17 cellular contexts compared by ENCODE assay signal in the genomic region with DNA sequence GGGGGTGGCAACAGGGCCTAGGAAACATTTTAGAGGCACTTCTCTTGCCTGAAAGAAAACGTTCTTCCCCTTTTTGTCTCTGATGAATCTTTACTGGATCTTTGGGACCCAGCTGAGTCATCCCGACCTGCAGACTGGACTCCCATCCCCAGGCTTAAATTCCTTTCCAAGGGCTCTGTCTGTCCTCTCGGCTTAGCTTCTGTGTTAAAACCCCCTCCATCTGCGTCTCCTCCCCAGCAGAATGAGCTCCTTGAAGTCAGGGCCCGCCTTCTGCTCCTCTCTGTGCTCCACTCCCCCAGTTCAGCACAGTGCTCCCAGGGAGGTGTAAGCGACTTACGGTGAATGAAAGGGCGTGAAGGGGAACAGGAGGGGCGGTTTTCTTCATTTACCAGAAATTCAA. TPM values are rescaled to one million over a fixed set of nuclear protein-coding genes. Genes with fewer than 3 reads are reported as not detected.
A peak's percentile ranks its signal among the peaks of the same experiment; 100 is the strongest.
DNase-seq lines count a peak whose midpoint lies in the region; ATAC-seq, FAIRE-seq and TF ChIP-seq lines count a peak whose summit lies in the region.
"Had no signal": no experiment of that assay in that cellular context is flagged by ENCODE, and none has a peak within 500 bp of the region (broad histone marks: within the 10 kb centered on the region; RNA-seq: fewer than 3 reads in every experiment).

No MANE protein-coding gene starts in this region.

- no peak for DNase-seq in CD4-positive, CD25-positive, alpha-beta regulatory T cell
- no peak for DNase-seq in astrocyte (ENCODE audit: low read depth)
- DNase-seq in colonic mucosa, result no peak
- no peak for DNase-seq in activated naive CD4-positive, alpha-beta T cell treated with anti-CD3 and anti-CD28 coated beads, Interleukin-2, amount 50 U/mL, for 16 hours
- no peak for DNase-seq in T-helper 9 cell
- DNase-seq in naive thymus-derived CD8-positive, alpha-beta T cell, result no peak
- DNase-seq: activated CD4-positive, alpha-beta T cell treated with anti-CD3 and anti-CD28 coated beads, Interleukin-2, amount 50 U/mL, for 48 hours; brain microvascular endothelial cell; effector memory CD4-positive, alpha-beta T cell; NCI-H1417 treated with DMSO at 0.1 percent for 48 hours; NCI-H510A; RPMI8226 had no signal

- H3K27ac Mint-ChIP-seq in CD4-positive, CD25-positive, alpha-beta regulatory T cell, result peak overlapping the region in 1 of 3 donors; percentile 43
- H3K27ac Mint-ChIP-seq in astrocyte (ENCODE audit: unreplicated experiment), result peak overlapping the region; percentile 68
- peak overlapping the region; percentile 48 to 91 (median 59) for H3K27ac Mint-ChIP-seq in nephron
- no peak overlapping the region for H3K27ac Mint-ChIP-seq in naive thymus-derived CD8-positive, alpha-beta T cell
- H3K27ac Mint-ChIP-seq: IgD-negative memory B cell; T-helper 2 cell treated with Interferon-gamma antibody and Interleukin-4, amounts not matched to agents 5 μg/mL and 100 μg/mL, for 36 hours had no signal

- FAIRE-seq in astrocyte (lab: Jason Lieb, UNC), result no peak

- POLR2A ChIA-PET in naive thymus-derived CD8-positive, alpha-beta T cell (lab: Charles Lee), result no interaction called here

- peaks cover 0 to 7% (median 4%) of the 10 kb centered on the region in 4 donors for H3K4me1 Mint-ChIP-seq in CD4-positive, CD25-positive, alpha-beta regulatory T cell
- H3K4me1 Mint-ChIP-seq in astrocyte (ENCODE audit: low read depth, unreplicated experiment), result peaks cover 19% of the 10 kb centered on the region
- H3K4me1 Mint-ChIP-seq in nephron, result peaks cover 38% of the 10 kb centered on the region
- peaks cover 0 to 15% (median 5%) of the 10 kb centered on the region in 4 donors for H3K4me1 Mint-ChIP-seq in naive thymus-derived CD8-positive, alpha-beta T cell

- ATAC-seq in CD4-positive, CD25-positive, alpha-beta regulatory T cell (ENCODE audit: low read depth in 2 of 2), result no peak
- ATAC-seq in naive thymus-derived CD8-positive, alpha-beta T cell, result no peak

- peaks cover 26% of the 10 kb centered on the region for H3K27me3 Mint-ChIP-seq in CD4-positive, CD25-positive, alpha-beta regulatory T cell
- H3K27me3 Mint-ChIP-seq in astrocyte (ENCODE audit: low read depth, unreplicated experiment) (peaks cover 25% of the 10 kb centered on the region), nephron (ENCODE audit: low read depth) (peaks cover 18% of the 10 kb centered on the region)
- H3K27me3 Mint-ChIP-seq in naive thymus-derived CD8-positive, alpha-beta T cell, result peaks cover 2 to 31% (median 27%) of the 10 kb centered on the region in 5 donors

- H3K4me3 Mint-ChIP-seq in CD4-positive, CD25-positive, alpha-beta regulatory T cell, result peak overlapping the region in 3 of 4 donors; percentile 57 to 83 (median 76)
- H3K4me3 Mint-ChIP-seq in astrocyte (ENCODE audit: unreplicated experiment) (peak overlapping the region; percentile 66), nephron (peak overlapping the region; percentile 66 to 84 (median 82))
- H3K4me3 Mint-ChIP-seq in naive thymus-derived CD8-positive, alpha-beta T cell, result peak overlapping the region in 3 of 10 donors; percentile 12 to 73 (median 30)
- H3K4me3 Mint-ChIP-seq: T-helper 2 cell treated with Interferon-gamma antibody and Interleukin-4, amounts not matched to agents 5 μg/mL and 100 μg/mL, for 36 hours had no signal

- no peak for TF ChIP-seq CTCF in astrocyte (IDR thresholded peaks at IDR 0.05; ENCODE audit: insufficient read depth, low read depth, low read length)
- no peak for TF ChIP-seq CTCF in nephron (IDR thresholded peaks at IDR 0.05; ENCODE audit: unreplicated experiment in 3 of 3)
- no peak for TF ChIP-seq CTCF in colonic mucosa (IDR thresholded peaks at IDR 0.05)

- no peak overlapping the region for H3K27ac ChIP-seq in CD4-positive, CD25-positive, alpha-beta regulatory T cell (ENCODE audit: insufficient read depth, low read length, poor library complexity, severe bottlenecking)
- H3K27ac ChIP-seq in HUES48 (ENCODE audit: low read depth, low read length) (peak overlapping the region; percentile 40), astrocyte (ENCODE audit: low read depth, low read length) (no peak overlapping the region), colonic mucosa (no peak overlapping the region)
- H3K27ac ChIP-seq: brain microvascular endothelial cell, thoracic aorta had no signal

- peaks cover 10% of the 10 kb centered on the region for H3K79me2 ChIP-seq in astrocyte (ENCODE audit: insufficient read depth, low read length)

- peaks cover 13% of the 10 kb centered on the region for H3K4me1 ChIP-seq in CD4-positive, CD25-positive, alpha-beta regulatory T cell (ENCODE audit: control insufficient read depth, insufficient read depth, low read length, poor library complexity, severe bottlenecking)
- H3K4me1 ChIP-seq in HUES48 (ENCODE audit: control insufficient read depth, insufficient read depth, low read length) (peaks cover 10% of the 10 kb centered on the region; the same call in 1 of the 2 replicates), astrocyte (ENCODE audit: insufficient read depth, low read length) (peaks cover 26% of the 10 kb centered on the region), colonic mucosa (no peaks in the 10 kb centered on the region)

- no peaks in the 10 kb centered on the region for H3K9me3 ChIP-seq in CD4-positive, CD25-positive, alpha-beta regulatory T cell (ENCODE audit: control insufficient read depth in 2 of 2, low read length in 2 of 2)
- no peaks in the 10 kb centered on the region for H3K9me3 ChIP-seq in HUES48 (ENCODE audit: control insufficient read depth, insufficient read depth, low read length)
- H3K9me3 ChIP-seq in astrocyte (ENCODE audit: insufficient read depth, low read depth, low read length), result no peaks in the 10 kb centered on the region
- no peaks in the 10 kb centered on the region for H3K9me3 ChIP-seq in colonic mucosa
- H3K9me3 ChIP-seq: thoracic aorta had no signal

- no peaks in the 10 kb centered on the region for H3K36me3 ChIP-seq in CD4-positive, CD25-positive, alpha-beta regulatory T cell (ENCODE audit: control insufficient read depth, insufficient read depth, low read length)
- H3K36me3 ChIP-seq in HUES48 (ENCODE audit: control insufficient read depth, insufficient read depth, low read length), result no peaks in the 10 kb centered on the region
- no peaks in the 10 kb centered on the region for H3K36me3 ChIP-seq in astrocyte (ENCODE audit: insufficient read depth, low read length)
- no peaks in the 10 kb centered on the region for H3K36me3 ChIP-seq in colonic mucosa
- H3K36me3 ChIP-seq: brain microvascular endothelial cell, thoracic aorta had no signal

- peaks cover 21% of the 10 kb centered on the region for H4K20me1 ChIP-seq in astrocyte (ENCODE audit: insufficient read depth, low read length)

- H2AFZ ChIP-seq in astrocyte (ENCODE audit: low read depth, low read length), result no peak overlapping the region

- H3K36me3 Mint-ChIP-seq in CD4-positive, CD25-positive, alpha-beta regulatory T cell, result no peaks in the 10 kb centered on the region
- H3K36me3 Mint-ChIP-seq in astrocyte (ENCODE audit: low read depth, unreplicated experiment) (peaks cover 1% of the 10 kb centered on the region), nephron (ENCODE audit: low read depth) (no peaks in the 10 kb centered on the region)
- H3K36me3 Mint-ChIP-seq in naive thymus-derived CD8-positive, alpha-beta T cell, result no peaks in the 10 kb centered on the region

- H3K9ac ChIP-seq in HUES48 (ENCODE audit: low read depth, low read length) (no peak overlapping the region), astrocyte (ENCODE audit: low read length) (no peak overlapping the region), colonic mucosa (ENCODE audit: low read depth in 2 of 2, low read length in 2 of 2) (no peak overlapping the region)

- peaks cover 2% of the 10 kb centered on the region for H3K27me3 ChIP-seq in CD4-positive, CD25-positive, alpha-beta regulatory T cell (ENCODE audit: control insufficient read depth, insufficient read depth, low read length)
- peaks cover 18% of the 10 kb centered on the region for H3K27me3 ChIP-seq in HUES48 (ENCODE audit: control insufficient read depth, insufficient read depth, low read length)
- H3K27me3 ChIP-seq in astrocyte (ENCODE audit: insufficient read depth, low read length), result peaks cover 22% of the 10 kb centered on the region
- H3K27me3 ChIP-seq in colonic mucosa, result no peaks in the 10 kb centered on the region

- intact Hi-C loops in colonic mucosa (cut with DNase I), result loop anchor here (1.0 kb wide), 1 partner anchor 53 kb away; no protein-coding TSS in a partner anchor

- H3K4me3 ChIP-seq in CD4-positive, CD25-positive, alpha-beta regulatory T cell (ENCODE audit: low read depth, low read length), result no peak overlapping the region
- H3K4me3 ChIP-seq in HUES48 (ENCODE audit: low read depth, low read length) (no peak overlapping the region), astrocyte (ENCODE audit: insufficient read depth, low read depth, low read length) (no peak overlapping the region), colonic mucosa (no peak overlapping the region)

- H3K4me2 ChIP-seq in astrocyte (ENCODE audit: low read length), result no peak overlapping the region

- H3K9me3 Mint-ChIP-seq in CD4-positive, CD25-positive, alpha-beta regulatory T cell, result peaks cover 0 to 5% (median 0%) of the 10 kb centered on the region in 7 donors
- H3K9me3 Mint-ChIP-seq in astrocyte (ENCODE audit: unreplicated experiment) (no peaks in the 10 kb centered on the region), nephron (no peaks in the 10 kb centered on the region)
- H3K9me3 Mint-ChIP-seq in naive thymus-derived CD8-positive, alpha-beta T cell, result peaks cover 0 to 2% (median 0%) of the 10 kb centered on the region in 9 donors
- H3K9me3 Mint-ChIP-seq: IgD-negative memory B cell; T-helper 2 cell treated with Interferon-gamma antibody and Interleukin-4, amounts not matched to agents 5 μg/mL and 100 μg/mL, for 36 hours had no signal

RNA-seq across cellular contexts. Expression of gene DAGLA, which starts 0.9 kb away (rescaled TPM):
- 0.94 TPM for total RNA-seq in CD4-positive, CD25-positive, alpha-beta regulatory T cell
- under 1 TPM in 2 of 4 donors, not detected in 2; 0.08 to 0.10 TPM for polyA plus RNA-seq in CD4-positive, CD25-positive, alpha-beta regulatory T cell
- total RNA-seq in astrocyte (5.5 and 5.6 TPM in 2 replicates), colonic mucosa (10 to 100 TPM in 1 of 2 donors, 1 to 10 TPM in 1; 7.5 to 12.2 TPM)
- under 1 TPM; 0.08 to 0.13 TPM for total RNA-seq in naive thymus-derived CD8-positive, alpha-beta T cell
- not detected for polyA plus RNA-seq in naive thymus-derived CD8-positive, alpha-beta T cell
- polyA plus RNA-seq: IgD-negative memory B cell had no signal

Comparison
In these comparisons a context has a peak if more than half of its experiments do, and no peak if none do; other contexts are left out.
1. H3K27ac Mint-ChIP-seq: peak in astrocyte (single experiment) and nephron (3 of 3); none in naive thymus-derived CD8-positive, alpha-beta T cell (0 of 10).